ENCODE assay signal across 7 cellular contexts in genomic region chr14:73717998-73718741, GRCh38. TPM values are rescaled to one million over a fixed set of nuclear protein-coding genes. Genes with fewer than 3 reads are reported as not detected.
DNase-seq lines count a peak whose midpoint lies in the region; ATAC-seq lines count a peak whose summit lies in the region.

No MANE protein-coding gene starts in this region.

- DNase-seq in NCI-H69 (lab: John Stamatoyannopoulos, UW): peak; percentile 56
- DNase-seq in cerebellum (ENCODE audit: low spot score): peak; percentile 39
- DNase-seq in left kidney (ENCODE audit: low read depth, low spot score): peak; percentile 93
- DNase-seq in SW480 (ENCODE audit: low spot score): no peak
- DNase-seq in COR-L47 (lab: John Stamatoyannopoulos, UW): no peak

- ATAC-seq in GM21381 (IDR thresholded peaks at IDR 0.05; ENCODE audit: unreplicated experiment): no peak

- H3K4me3 ChIP-seq in subcutaneous abdominal adipose tissue (ENCODE audit: low read depth in 1 of 5, low read length in 5 of 5): no peak overlapping the region

- H3K27me3 ChIP-seq in subcutaneous abdominal adipose tissue (ENCODE audit: control insufficient read depth in 5 of 5, insufficient read depth in 4 of 5, low read length in 5 of 5): no peaks in the 10 kb centered on the region

- H3K9me3 ChIP-seq in subcutaneous abdominal adipose tissue (ENCODE audit: control insufficient read depth in 5 of 5, low read length in 5 of 5): no peaks in the 10 kb centered on the region

- peaks cover 7 to 44% (median 42%) of the 10 kb centered on the region in 5 donors for H3K4me1 ChIP-seq in subcutaneous abdominal adipose tissue (ENCODE audit: control insufficient read depth in 5 of 5, insufficient read depth in 5 of 5, low read length in 5 of 5)

- peak overlapping the region; percentile 57 for H3K27ac ChIP-seq in subcutaneous abdominal adipose tissue (ENCODE audit: low read depth, low read length)

- H3K9ac ChIP-seq in subcutaneous abdominal adipose tissue (ENCODE audit: low read length in 5 of 5): no peak overlapping the region

- peaks cover 6 to 73% (median 58%) of the 10 kb centered on the region in 5 donors for H3K36me3 ChIP-seq in subcutaneous abdominal adipose tissue (ENCODE audit: control insufficient read depth in 5 of 5, insufficient read depth in 5 of 5, low read length in 5 of 5)

RNA-seq across cellular contexts. Expression of gene PNMA1, which starts 4.0 kb away (rescaled TPM):
- total RNA-seq in cerebellum: 69.8 TPM

Comparison
In these comparisons a context has a peak if more than half of its experiments do, and no peak if none do; other contexts are left out.
1. DNase-seq: peak in NCI-H69 (single experiment), cerebellum (single experiment) and left kidney (single experiment); none in SW480 (single experiment) and COR-L47 (single experiment).